Comparison of ENCODE assay signal across 22 cellular contexts in the genomic region with DNA sequence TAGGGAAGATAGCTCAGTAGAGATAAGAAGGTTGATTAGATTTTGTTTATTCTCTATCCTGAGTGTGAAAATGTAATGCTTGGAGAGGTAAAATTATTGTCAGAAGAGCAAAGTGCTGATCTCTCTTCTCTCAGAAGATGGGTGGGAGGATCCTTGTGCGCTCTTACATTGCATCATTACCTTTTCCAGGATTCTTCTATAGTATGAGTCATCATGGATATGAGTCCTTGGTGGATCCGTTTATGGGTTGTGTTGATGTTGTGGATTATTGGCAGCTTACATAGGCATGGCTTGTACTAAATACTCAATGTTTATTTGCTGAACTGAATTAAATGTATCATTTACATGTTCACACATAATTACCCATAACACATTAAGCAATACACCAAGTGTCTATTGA.
A peak's percentile ranks its signal among the peaks of the same experiment; 100 is the strongest.
DNase-seq lines count a peak whose midpoint lies in the region; ATAC-seq and TF ChIP-seq lines count a peak whose summit lies in the region.
"Had no signal": no experiment of that assay in that cellular context is flagged by ENCODE, and none has a peak within 500 bp of the region (broad histone marks: within the 10 kb centered on the region; RNA-seq: fewer than 3 reads in every experiment).

No MANE protein-coding gene starts in this region.

- DNase-seq in ELR (ENCODE audit: low read depth) (peak; percentile 37), NCI-H69 (lab: John Stamatoyannopoulos, UW) (peak; percentile 12), choroid plexus epithelial cell (ENCODE audit: low read depth) (peak; percentile 21), skeletal muscle cell (ENCODE audit: low read depth) (peak; percentile 3)
- DNase-seq: activated CD4-positive, alpha-beta T cell treated with anti-CD3 and anti-CD28 coated beads for 48 hours; activated naive CD4-positive, alpha-beta T cell treated with anti-CD3 and anti-CD28 coated beads, Interleukin-2, amount 50 U/mL, for 16 hours; activated T-cell treated with anti-CD3 and anti-CD28 coated beads, Interleukin-2, amount 50 U/mL, for 72 hours; aorta; CD8-positive, alpha-beta T cell; central memory CD4-positive, alpha-beta T cell; DMS79 treated with DMSO at 0.1 percent for 48 hours; GOT3; kidney; NCI-H1105; NCI-H2107; NCI-H526 treated with DMSO at 0.1 percent for 48 hours; stimulated activated CD4-positive, alpha-beta T cell treated with anti-CD3 and anti-CD28 coated beads, Interleukin-2, amount 100 ng/mL, for 48 hours; stimulated activated naive CD4-positive, alpha-beta T cell; testis had no signal

- TF ChIP-seq CTCF in choroid plexus epithelial cell (conservative IDR thresholded peaks at IDR 0.05; ENCODE audit: low read depth, low read length): no peak

- no peak for ATAC-seq in GM21423 (IDR thresholded peaks at IDR 0.05; ENCODE audit: unreplicated experiment)
- no peak for ATAC-seq in GM18498 (IDR thresholded peaks at IDR 0.05; ENCODE audit: unreplicated experiment)
- no peak for ATAC-seq in GM18502 (IDR thresholded peaks at IDR 0.05; ENCODE audit: poor library complexity, unreplicated experiment)
- ATAC-seq: activated T-cell treated with anti-CD3 and anti-CD28 coated beads, Interleukin-2, amount 50 U/mL, for 72 hours; CD8-positive, alpha-beta T cell had no signal

- H3K4me3 ChIP-seq in choroid plexus epithelial cell (ENCODE audit: low read depth, low read length) (no peak overlapping the region), skeletal muscle cell (ENCODE audit: low read depth, low read length) (no peak overlapping the region)
- H3K4me3 ChIP-seq: testis had no signal
